9 cellular contexts compared by ENCODE assay signal in the genomic region with DNA sequence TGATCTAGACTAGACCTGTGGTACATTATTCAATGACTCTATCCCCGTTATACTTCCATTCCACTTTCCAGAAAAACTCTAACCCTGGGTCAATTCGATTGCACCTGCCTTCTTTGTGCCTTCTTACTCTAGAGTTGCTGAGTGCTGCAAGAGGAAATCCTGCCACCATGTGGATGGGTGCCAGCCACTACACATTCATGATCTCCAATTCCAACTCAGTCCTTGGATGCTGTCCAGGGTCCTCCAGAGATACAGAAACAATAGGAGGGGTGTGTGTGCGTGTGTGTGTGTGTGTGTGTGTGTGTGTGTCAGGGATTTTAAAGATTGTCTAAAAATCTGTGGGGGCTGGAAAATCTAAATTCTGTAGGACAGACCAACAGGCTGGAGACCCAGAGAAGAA. TPM values are rescaled to one million over a fixed set of nuclear protein-coding genes. Genes with fewer than 3 reads are reported as not detected.
DNase-seq lines count a peak whose midpoint lies in the region; ATAC-seq and TF ChIP-seq lines count a peak whose summit lies in the region.
"Had no signal": no experiment of that assay in that cellular context is flagged by ENCODE, and none has a peak within 500 bp of the region (broad histone marks: within the 10 kb centered on the region; RNA-seq: fewer than 3 reads in every experiment).

No MANE protein-coding gene starts in this region.

- no peak overlapping the region for H3K4me3 ChIP-seq in OCI-LY3 (ENCODE audit: low read length)
- H3K4me3 ChIP-seq in retinal pigment epithelial cell (ENCODE audit: low read length), result no peak overlapping the region

- H3K27me3 ChIP-seq in OCI-LY3 (ENCODE audit: low read depth, low read length), result 0 out of 2 replicates have a peak, but pooled peaks cover 3% of the 10 kb centered on the region

- TF ChIP-seq POLR2A in GM18505 (IDR thresholded peaks at IDR 0.05; ENCODE audit: borderline replicate concordance, extremely low read depth, insufficient read depth, insufficient read length), result no peak

- ATAC-seq in Right ventricle myocardium superior (ENCODE audit: poor library complexity), result peak; percentile 82
- no peak for ATAC-seq in GM18505 (IDR thresholded peaks at IDR 0.05; ENCODE audit: unreplicated experiment)

- intact Hi-C loops in Right ventricle myocardium superior (cut with DNase I), result no loop called here

- H4K20me1 ChIP-seq in OCI-LY3 (ENCODE audit: insufficient read depth, low read length), result no peaks in the 10 kb centered on the region

- H3K36me3 ChIP-seq in OCI-LY3 (replicated peaks; ENCODE audit: low read depth, low read length), result no peaks in the 10 kb centered on the region

- no peaks in the 10 kb centered on the region for H3K79me2 ChIP-seq in OCI-LY3 (ENCODE audit: low read length)

- no peak overlapping the region for H3K4me2 ChIP-seq in OCI-LY3 (ENCODE audit: low read length)

- H3K9ac ChIP-seq in OCI-LY3 (ENCODE audit: low read length), result no peak overlapping the region

- DNase-seq in DMS 273 treated with DMSO at 0.1 percent for 48 hours (lab: John Stamatoyannopoulos, UW) (peak; percentile 12), HS-27A (ENCODE audit: low read depth) (peak; percentile 17), Right ventricle myocardium superior (peak; percentile 63), retinal pigment epithelial cell (ENCODE audit: low read depth) (peak; percentile 34), KG1 (lab: John Stamatoyannopoulos, UW) (no peak)
- DNase-seq in activated naive CD4-positive, alpha-beta T cell treated with Interleukin-2 at 50 U/mL for 16 hours, result peak; percentile 39
- DNase-seq: activated B cell treated with CpG ODN at 0.5 μM for 24 hours had no signal

- no peak overlapping the region for H2AFZ ChIP-seq in OCI-LY3 (ENCODE audit: low read depth, low read length)

- no peaks in the 10 kb centered on the region for H3K9me3 ChIP-seq in OCI-LY3 (ENCODE audit: insufficient read depth, low read length)

- no peaks in the 10 kb centered on the region for H3K4me1 ChIP-seq in OCI-LY3 (ENCODE audit: low read length)

- no peak overlapping the region for H3K27ac ChIP-seq in OCI-LY3 (ENCODE audit: low read length)

- peak; percentile 71 for TF ChIP-seq CTCF in OCI-LY3 (IDR thresholded peaks at IDR 0.05; ENCODE audit: low read depth, low read length)
- peak; percentile 59 for TF ChIP-seq CTCF in retinal pigment epithelial cell (conservative IDR thresholded peaks at IDR 0.05; ENCODE audit: low read depth, low read length)

RNA-seq across cellular contexts. Expression of gene INTS6L, which starts 42.9 kb away (rescaled TPM):
- 2.4 TPM for total RNA-seq in Right ventricle myocardium superior

RNA-seq across cellular contexts. Expression of gene SMIM10L2A, which starts 55.8 kb away (rescaled TPM):
- 1.6 TPM for total RNA-seq in Right ventricle myocardium superior
